10 cellular contexts compared by ENCODE assay signal in the genomic region with DNA sequence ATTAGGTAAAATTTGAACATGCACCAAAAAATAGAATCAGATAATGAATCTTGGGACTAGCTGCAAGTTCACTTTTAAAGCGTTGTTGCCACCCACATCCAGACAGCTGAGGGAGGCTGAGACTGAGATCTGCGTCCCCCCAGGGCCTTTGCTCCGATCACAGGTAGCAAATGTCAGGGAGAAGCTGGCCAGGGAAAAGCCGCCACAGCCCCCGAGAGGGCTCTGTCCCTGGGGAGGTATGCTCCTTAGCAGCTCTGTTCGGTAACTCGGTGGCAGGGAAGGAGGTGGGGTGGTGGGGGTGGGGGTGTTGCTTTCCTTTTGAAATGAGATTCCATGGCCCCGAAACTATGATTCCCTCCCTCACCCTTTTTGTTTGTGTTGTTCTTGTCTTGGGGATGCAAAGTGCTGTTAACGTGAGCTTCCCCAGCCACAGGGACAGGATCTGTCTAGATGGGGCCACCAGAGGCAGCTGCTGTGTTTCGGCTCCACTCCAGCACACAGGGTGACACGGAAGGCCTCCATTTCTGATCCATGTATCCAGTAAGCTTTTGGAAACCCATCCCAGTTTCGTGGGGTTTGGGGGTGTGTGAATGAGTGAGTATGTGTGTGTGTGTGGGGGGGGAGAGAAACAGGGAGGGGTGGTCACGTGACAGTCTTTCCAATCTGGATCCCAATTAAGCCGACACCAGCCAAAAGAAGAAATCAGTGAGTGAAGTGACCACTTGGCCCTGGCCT. TPM values are rescaled to one million over a fixed set of nuclear protein-coding genes. Genes with fewer than 3 reads are reported as not detected.
DNase-seq lines count a peak whose midpoint lies in the region; ATAC-seq, FAIRE-seq and TF ChIP-seq lines count a peak whose summit lies in the region.
"Had no signal": no experiment of that assay in that cellular context is flagged by ENCODE, and none has a peak within 500 bp of the region (broad histone marks: within the 10 kb centered on the region; RNA-seq: fewer than 3 reads in every experiment).

No MANE protein-coding gene starts in this region.

- intact Hi-C loops in HepG2 (cut with micrococcal nuclease; ENCODE audit: unreplicated experiment) (no loop called here), right lobe of liver (cut with DNase I) (no loop called here), aorta (cut with DNase I) (no loop called here)

- BruUV-seq in HepG2 (replicated peaks; lab: Mats Ljungman, UMichigan), result no TSS peak

- CTCF ChIA-PET in HepG2 (lab: Yijun Ruan, JAX; ENCODE audit: low intra/inter-chr PET ratio, low total read pairs), result interaction anchor here (1.7 kb wide), 1 partner anchor 165 kb away, joined by 4 read pairs; no protein-coding TSS in a partner anchor

- H3K4me2 ChIP-seq in HepG2 (ENCODE audit: low read depth, low read length), result peak overlapping the region; percentile 58

- TF ChIP-seq CTCF in HepG2 (CRISPR knock-in tag; IDR thresholded peaks at IDR 0.05) (no peak), right lobe of liver (IDR thresholded peaks at IDR 0.05) (no peak), choroid plexus epithelial cell (conservative IDR thresholded peaks at IDR 0.05; ENCODE audit: low read depth, low read length) (no peak)

- POLR2A ChIA-PET in HepG2 (lab: Yijun Ruan, JAX), result no interaction called here

- no peak for TF ChIP-seq POLR2A in HepG2 (IDR thresholded peaks at IDR 0.05; ENCODE audit: insufficient read depth in 1 of 2, low read depth in 2 of 2, low read length in 2 of 2)
- TF ChIP-seq POLR2A in right lobe of liver (IDR thresholded peaks at IDR 0.05), result no peak
- no peak for TF ChIP-seq POLR2A in GM18505 (IDR thresholded peaks at IDR 0.05; ENCODE audit: borderline replicate concordance, extremely low read depth, insufficient read depth, insufficient read length)
- TF ChIP-seq POLR2A in GM12892 (IDR thresholded peaks at IDR 0.05; ENCODE audit: low read depth, low read length), result no peak

- TF ChIP-seq RAD21 in HepG2 (CRISPR knock-in tag; IDR thresholded peaks at IDR 0.05), result no peak

- in situ Hi-C loops in HepG2 (cut with HindIII; ENCODE audit: extremely low pct_ligation_motif_present, low pct_unique_long_range_greater_than_20kb), result no loop called here

- DNase-seq in HepG2 (ENCODE audit: low spot score) (no peak), right lobe of liver (no peak), choroid plexus epithelial cell (ENCODE audit: low read depth) (no peak), myocyte (ENCODE audit: low read depth) (peak; percentile 25), aorta (no peak), immature natural killer cell (no peak), GM12892 (ENCODE audit: insufficient read length) (no peak)
- DNase-seq: occipital lobe had no signal

- H3K36me3 ChIP-seq in HepG2 (replicated peaks in 1 of 2; ENCODE audit: control insufficient read depth in 1 of 2, insufficient read depth in 2 of 2, low read length in 2 of 2) (no peaks in the 10 kb centered on the region), right lobe of liver (no peaks in the 10 kb centered on the region), aorta (ENCODE audit: control insufficient read depth in 1 of 2, insufficient read depth in 2 of 2, low read length in 1 of 2) (no peaks in the 10 kb centered on the region)

- H3K79me2 ChIP-seq in HepG2 (ENCODE audit: insufficient read depth, low read length), result no peaks in the 10 kb centered on the region

- H3K4me1 Mint-ChIP-seq in immature natural killer cell, result peaks cover 4 to 6% of the 10 kb centered on the region in 2 donors

- H3K9ac ChIP-seq in HepG2 (ENCODE audit: insufficient read depth, low read depth, low read length), result no peak overlapping the region

- H3K4me1 ChIP-seq in HepG2 (ENCODE audit: insufficient read depth, low read length) (0 out of 2 replicates have a peak, but pooled peaks cover 5% of the 10 kb centered on the region), right lobe of liver (peaks cover 0 to 11% (median 0%) of the 10 kb centered on the region in 4 donors), aorta (ENCODE audit: control insufficient read depth in 1 of 2, insufficient read depth in 2 of 2, low read length in 2 of 2) (no peaks in the 10 kb centered on the region)

- no peak overlapping the region for H2AFZ ChIP-seq in HepG2 (ENCODE audit: low read length)

- H3K9me3 ChIP-seq in HepG2 (ENCODE audit: low read length) (no peaks in the 10 kb centered on the region), right lobe of liver (no peaks in the 10 kb centered on the region), aorta (ENCODE audit: control insufficient read depth, low read length) (no peaks in the 10 kb centered on the region)

- no peak for ATAC-seq in HepG2
- no peak for ATAC-seq in right lobe of liver
- ATAC-seq in aorta (ENCODE audit: low FRiP score), result no peak
- no peak for ATAC-seq in GM18505 (IDR thresholded peaks at IDR 0.05; ENCODE audit: unreplicated experiment)

- peaks cover 15 to 25% (median 16%) of the 10 kb centered on the region in 3 donors for H3K27me3 Mint-ChIP-seq in immature natural killer cell (ENCODE audit: low read depth in 3 of 3)

- peaks cover 0 to 3% (median 0%) of the 10 kb centered on the region in 3 donors for H3K36me3 Mint-ChIP-seq in immature natural killer cell

- peak overlapping the region in 2 of 3 experiments; percentile 16 to 64; a peak in 3 of 6 replicates for H3K4me3 ChIP-seq in HepG2 (replicated peaks in 1 of 3; ENCODE audit: insufficient read depth in 1 of 3, low read depth in 2 of 3, low read length in 3 of 3)
- no peak overlapping the region for H3K4me3 ChIP-seq in right lobe of liver
- peak overlapping the region; percentile 56 for H3K4me3 ChIP-seq in choroid plexus epithelial cell (ENCODE audit: low read depth, low read length)
- peak overlapping the region; percentile 53 for H3K4me3 ChIP-seq in aorta (ENCODE audit: low read length in 2 of 2)

- peaks cover 7 to 65% of the 10 kb centered on the region in 2 experiments; a peak in 4 of 5 replicates for H3K27me3 ChIP-seq in HepG2 (ENCODE audit: control insufficient read depth in 1 of 2, insufficient read depth in 2 of 2, low read length in 2 of 2)
- H3K27me3 ChIP-seq in right lobe of liver, result peaks cover 0 to 24% of the 10 kb centered on the region in 2 donors
- no peaks in the 10 kb centered on the region for H3K27me3 ChIP-seq in aorta (ENCODE audit: control insufficient read depth in 1 of 2, insufficient read depth in 2 of 2, low read length in 1 of 2)

- peaks cover 0 to 3% (median 0%) of the 10 kb centered on the region in 6 donors for H3K9me3 Mint-ChIP-seq in immature natural killer cell

- peak overlapping the region in 1 of 5 donors; percentile 19 for H3K4me3 Mint-ChIP-seq in immature natural killer cell

- 20% methylated on average over 13 of the region's 14 CpGs for WGBS in HepG2 (ENCODE audit: low lambda C conversion rate)
- 20% methylated on average over 13 of the region's 14 CpGs for WGBS in right lobe of liver (ENCODE audit: insufficient coverage, low coverage, low lambda C conversion rate, missing lambda C conversion rate)
- 28 to 29% methylated on average over 14 of the region's 14 CpGs for WGBS in aorta, 2 donors

- no peak overlapping the region for H3K27ac ChIP-seq in HepG2 (ENCODE audit: extremely low read length, insufficient read depth, low read length)
- H3K27ac ChIP-seq in right lobe of liver, result no peak overlapping the region
- no peak overlapping the region for H3K27ac ChIP-seq in aorta (ENCODE audit: low read depth in 1 of 2, low read length in 2 of 2)

- H4K20me1 ChIP-seq in HepG2 (ENCODE audit: insufficient read depth, low read length), result 0 out of 2 replicates have a peak, but pooled peaks cover 2% of the 10 kb centered on the region

- TF ChIP-seq EP300 in HepG2 (IDR thresholded peaks at IDR 0.05; ENCODE audit: low read depth in 2 of 2, low read length in 2 of 2) (no peak), HepG2 (CRISPR knock-in tag; IDR thresholded peaks at IDR 0.05; ENCODE audit: borderline replicate concordance) (no peak)

- FAIRE-seq in HepG2 (lab: Jason Lieb, UNC) (no peak), GM12892 (lab: Jason Lieb, UNC) (no peak)
- FAIRE-seq: endometrium had no signal

- H3K27ac Mint-ChIP-seq in immature natural killer cell, result no peak overlapping the region

RNA-seq across cellular contexts. Expression of a gene that starts 1.1 kb away (rescaled TPM):
- total RNA-seq in HepG2 (2016; rRNA removed; fragmentation: Illumina TruSeq; extraction: Trizol) (0.13 and 0.15 TPM in 2 replicates), right lobe of liver (under 1 TPM in 3 of 6 experiments, not detected in 3; 0.06 to 0.12 (median 0.07) TPM), myocyte (1.3 and 2.5 TPM in 2 replicates), aorta (1 to 10 TPM in 1 of 2 donors, under 1 TPM in 1; 0.91 to 1.4 TPM)
- 0.09 and 0.20 TPM in 2 replicates for total RNA-seq in HepG2 (2016; cell fraction: cytosol; rRNA removed; fragmentation: Illumina TruSeq; extraction: Trizol; ENCODE audit: low read depth)
- total RNA-seq in HepG2 (2016; cell fraction: insoluble cytoplasmic fraction; rRNA removed; fragmentation: Illumina TruSeq; extraction: Trizol), result 0.07 and 0.15 TPM in 2 replicates
- 0.22 and 0.28 TPM in 2 replicates for total RNA-seq in HepG2 (2016; cell fraction: membrane; rRNA removed; fragmentation: Illumina TruSeq; extraction: Trizol)
- total RNA-seq in HepG2 (2016; cell fraction: nucleus; rRNA removed; fragmentation: Illumina TruSeq; extraction: Trizol), result 0.19 and 0.22 TPM in 2 replicates
- polyA plus RNA-seq in HepG2 (2011; rRNA removed) (0.16 and 0.18 TPM in 2 replicates), aorta (under 1 TPM; 0.13 to 0.18 TPM), immature natural killer cell (under 1 TPM in 2 of 3 donors, not detected in 1; 0.07 to 0.09 TPM)
- 0.07 and 0.15 TPM in 2 replicates for polyA plus RNA-seq in HepG2 (2011; cell fraction: cytosol; rRNA removed)
- polyA plus RNA-seq in HepG2 (2011; cell fraction: nucleus; rRNA removed), result 0.34 and 0.52 TPM in 2 replicates
- 0.23 and 0.40 TPM in 2 replicates for polyA plus RNA-seq in HepG2 (2012)
- polyA plus RNA-seq in HepG2 (2016; cell fraction: cytosol; fragmentation: Illumina TruSeq; extraction: Trizol; ENCODE audit: low read depth), result 0.02 TPM in 1 of 2 replicates, not detected in the other
- 0.07 and 0.09 TPM in 2 replicates for polyA plus RNA-seq in HepG2 (2016; cell fraction: insoluble cytoplasmic fraction; fragmentation: Illumina TruSeq; extraction: Trizol; ENCODE audit: low read depth)
- 0.05 and 0.07 TPM in 2 replicates for polyA plus RNA-seq in HepG2 (2016; cell fraction: membrane; fragmentation: Illumina TruSeq; extraction: Trizol; ENCODE audit: low read depth)
- 0.18 and 0.19 TPM in 2 replicates for polyA plus RNA-seq in HepG2 (2016; cell fraction: nucleus; fragmentation: Illumina TruSeq; extraction: Trizol; ENCODE audit: insufficient read depth, low read depth)
- 0.24 and 0.87 TPM in 2 replicates for polyA minus RNA-seq in HepG2 (2011; rRNA and poly(A)+ RNA removed; ENCODE audit: low replicate concordance)
- 0.18 and 0.30 TPM in 2 replicates for polyA minus RNA-seq in HepG2 (2011; cell fraction: cytosol; rRNA and poly(A)+ RNA removed)
- polyA minus RNA-seq in HepG2 (2011; cell fraction: nucleus; rRNA and poly(A)+ RNA removed), result 0.50 and 0.64 TPM in 2 replicates
- polyA plus RNA-seq in myocyte (2012), result 1.6 TPM
- 0.17 TPM for polyA plus RNA-seq in GM12892 (2012; ENCODE audit: missing spikeins)

Comparison
In these comparisons a context has a peak if more than half of its experiments do, and no peak if none do; other contexts are left out.
1. H3K4me3 ChIP-seq: peak in HepG2 (2 of 3), choroid plexus epithelial cell (single experiment) and aorta (2 of 2); none in right lobe of liver (0 of 3).